Comparison of ENCODE assay signal across 8 cellular contexts in genomic region chr4:145938618-145939177, GRCh38. TPM values are rescaled to one million over a fixed set of nuclear protein-coding genes. Genes with fewer than 3 reads are reported as not detected.
DNase-seq lines count a peak whose midpoint lies in the region; ATAC-seq and TF ChIP-seq lines count a peak whose summit lies in the region.

Gene ZNF827 (minus strand): TSS chr4:145938823. CDS start chr4:145938407, 416 bp downstream.

- CTCF ChIA-PET in GM10248 (lab: Yijun Ruan, JAX) = interaction anchor here (0.7 to 1.6 kb wide), 4 partner anchors 11 to 17 kb away, joined by 3 to 4 read pairs (median 3); no protein-coding TSS in a partner anchor

- H3K9ac ChIP-seq in colonic mucosa (ENCODE audit: low read depth in 2 of 2, low read length in 2 of 2) = peak within 1 kb of the TSS; percentile 95 to 97

- H3K4me1 Mint-ChIP-seq in HFFc6 (ENCODE audit: low read depth) = peaks cover 53% of the 10 kb centered on the region

- no peaks in the 10 kb centered on the region for H3K27me3 ChIP-seq in colonic mucosa

- H3K4me3 ChIP-seq in colonic mucosa = peak within 1 kb of the TSS; percentile 60

- ATAC-seq in left colon = peak; percentile 50

- no peaks in the 10 kb centered on the region for H3K4me1 ChIP-seq in colonic mucosa

- peak; percentile 47 for DNase-seq in GM10248 (ENCODE audit: extremely low spot score)
- peak; percentile 84 for DNase-seq in HFFc6
- DNase-seq in NCI-H1930 (lab: John Stamatoyannopoulos, UW) = peak; percentile 43 to 51
- DNase-seq in activated CD4-positive, alpha-beta T cell treated with anti-CD3 and anti-CD28 coated beads for 48 hours = peak; percentile 70
- peak; percentile 83 for DNase-seq in colonic mucosa
- peak; percentile 76 to 83 for DNase-seq in left colon
- DNase-seq in stimulated activated CD4-positive, alpha-beta T cell treated with anti-CD3 and anti-CD28 coated beads, Interleukin-2, amount 100 ng/mL, for 24 hours = peak; percentile 58 to 66
- no peak for DNase-seq in cerebellar nuclear complex (lab: John Stamatoyannopoulos, UW)

- no peaks in the 10 kb centered on the region for H3K36me3 Mint-ChIP-seq in HFFc6 (ENCODE audit: low read depth)

- H3K9me3 Mint-ChIP-seq in HFFc6 = no peaks in the 10 kb centered on the region

- no peaks in the 10 kb centered on the region for H3K36me3 ChIP-seq in colonic mucosa

- TF ChIP-seq CTCF in GM10248 (IDR thresholded peaks at IDR 0.05; ENCODE audit: control extremely low read depth, extremely low read depth, low read depth, missing control alignments) (no peak), HFFc6 (IDR thresholded peaks at IDR 0.05) (no peak), colonic mucosa (IDR thresholded peaks at IDR 0.05) (no peak)

- H3K27ac ChIP-seq in colonic mucosa = peak within 1 kb of the TSS; percentile 97

- H3K4me3 Mint-ChIP-seq in HFFc6 = peak within 1 kb of the TSS; percentile 88

- POLR2A ChIA-PET in GM10248 (lab: Yijun Ruan, JAX) = no interaction called here

- peak within 1 kb of the TSS; percentile 96 for H3K27ac Mint-ChIP-seq in HFFc6

- no peaks in the 10 kb centered on the region for H3K9me3 ChIP-seq in colonic mucosa

- intact Hi-C loops in colonic mucosa (cut with DNase I) (loop anchor here (5.0 to 10.0 kb wide), 2 partner anchors 206 to 314 kb away; no protein-coding TSS in a partner anchor), left colon (cut with DNase I, micrococcal nuclease) (loop anchor here in 1 of 2 donors (10.0 kb wide), 1 partner anchor 94 kb away; no protein-coding TSS in a partner anchor)

- no peaks in the 10 kb centered on the region; the same call in 1 of the 2 replicates for H3K27me3 Mint-ChIP-seq in HFFc6 (ENCODE audit: insufficient read depth)

RNA-seq across cellular contexts. Expression of gene ZNF827, which starts in this region (rescaled TPM):
- total RNA-seq in HFFc6 (2021; fragmentation: NEBNext Ultra II Directional; extraction: Animal tissue kit (Norgen Biotek cat#: 25700)) = 10 to 100 TPM; 15.8 to 22.4 (median 17.6) TPM
- total RNA-seq in colonic mucosa = 10 to 100 TPM; 17.9 to 19.7 TPM
- total RNA-seq in left colon = 10 to 100 TPM; 21.0 to 29.4 TPM

Comparison
In these comparisons a context has a peak if more than half of its experiments do, and no peak if none do; other contexts are left out.
1. DNase-seq: peak in GM10248 (single experiment), HFFc6 (single experiment), NCI-H1930 (2 of 2), activated CD4-positive, alpha-beta T cell treated with anti-CD3 and anti-CD28 coated beads for 48 hours (single experiment), colonic mucosa (single experiment), left colon (2 of 2) and stimulated activated CD4-positive, alpha-beta T cell treated with anti-CD3 and anti-CD28 coated beads, Interleukin-2, amount 100 ng/mL, for 24 hours (2 of 2); none in cerebellar nuclear complex (0 of 2).